Comparison of ENCODE assay signal across 8 cellular contexts in genomic region chr22:26512149-26512793, GRCh38. TPM values are rescaled to one million over a fixed set of nuclear protein-coding genes. Genes with fewer than 3 reads are reported as not detected.
A peak's percentile ranks its signal among the peaks of the same experiment; 100 is the strongest.
DNase-seq lines count a peak whose midpoint lies in the region; ATAC-seq and TF ChIP-seq lines count a peak whose summit lies in the region.

TFIP11 (minus strand) TSS chr22:26512473; CDS start chr22:26510272, 2,201 bp downstream.

- no peaks in the 10 kb centered on the region for H3K9me3 Mint-ChIP-seq in T-helper 2 cell treated with Interferon-gamma antibody and Interleukin-4, amounts not matched to agents 5 μg/mL and 100 μg/mL, for 36 hours

- peak within 1 kb of the TSS; percentile 99 for H3K4me3 Mint-ChIP-seq in T-helper 2 cell treated with Interferon-gamma antibody and Interleukin-4, amounts not matched to agents 5 μg/mL and 100 μg/mL, for 36 hours

- H3K9me3 ChIP-seq in ascending aorta = no peaks in the 10 kb centered on the region
- no peaks in the 10 kb centered on the region for H3K9me3 ChIP-seq in right atrium auricular region
- H3K9me3 ChIP-seq in psoas muscle = no peaks in the 10 kb centered on the region

- H3K4me1 ChIP-seq in ascending aorta = peaks cover 5 to 11% of the 10 kb centered on the region in 2 donors
- H3K4me1 ChIP-seq in right atrium auricular region = peaks cover 0 to 27% of the 10 kb centered on the region in 2 donors
- H3K4me1 ChIP-seq in psoas muscle = peaks cover 25% of the 10 kb centered on the region
- no peaks in the 10 kb centered on the region for H3K4me1 ChIP-seq in urinary bladder (ENCODE audit: insufficient read depth)

- 0% methylated on average over 40 of the region's 40 CpGs for WGBS in psoas muscle, 3 donors
- WGBS in urinary bladder = under 1% methylated on average over 40 of the region's 40 CpGs

- peaks cover 18% of the 10 kb centered on the region for H3K36me3 Mint-ChIP-seq in T-helper 2 cell treated with Interferon-gamma antibody and Interleukin-4, amounts not matched to agents 5 μg/mL and 100 μg/mL, for 36 hours (ENCODE audit: low read depth)

- peaks cover 27 to 29% of the 10 kb centered on the region in 2 donors for H3K36me3 ChIP-seq in ascending aorta
- H3K36me3 ChIP-seq in right atrium auricular region = peaks cover 29% of the 10 kb centered on the region
- peaks cover 11 to 36% of the 10 kb centered on the region in 2 donors for H3K36me3 ChIP-seq in psoas muscle (ENCODE audit: insufficient read depth in 1 of 2, low read depth in 1 of 2)
- H3K36me3 ChIP-seq in urinary bladder (ENCODE audit: insufficient read depth) = no peaks in the 10 kb centered on the region

- peak within 1 kb of the TSS; percentile 73 to 88 for H3K4me3 ChIP-seq in ascending aorta
- H3K4me3 ChIP-seq in right atrium auricular region = peak within 1 kb of the TSS; percentile 57 to 87
- H3K4me3 ChIP-seq in psoas muscle = peak within 1 kb of the TSS; percentile 81
- H3K4me3 ChIP-seq in urinary bladder (ENCODE audit: low read depth, low read length) = peak within 1 kb of the TSS; percentile 97

- no peaks in the 10 kb centered on the region for H3K27me3 Mint-ChIP-seq in T-helper 2 cell treated with Interferon-gamma antibody and Interleukin-4, amounts not matched to agents 5 μg/mL and 100 μg/mL, for 36 hours (ENCODE audit: low read depth)

- DNase-seq in NCI-H2029 (lab: John Stamatoyannopoulos, UW) (peak; percentile 81), ascending aorta (ENCODE audit: low spot score in 2 of 2) (peak; percentile 75 to 97), right atrium auricular region (ENCODE audit: low spot score) (peak; percentile 96), psoas muscle (peak; percentile 95 to 98)
- DNase-seq in T-helper 2 cell treated with Interferon-gamma antibody and Interleukin-4, amounts not matched to agents 5 μg/mL and 100 μg/mL, for 36 hours (ENCODE audit: low spot score) = peak; percentile 94

- peak; percentile 93 for ATAC-seq in HG02885 (IDR thresholded peaks at IDR 0.05; ENCODE audit: poor library complexity, unreplicated experiment)
- ATAC-seq in psoas muscle = peak; percentile 97 to 98 (median 97)

- peak within 1 kb of the TSS; percentile 96 for H3K27ac Mint-ChIP-seq in T-helper 2 cell treated with Interferon-gamma antibody and Interleukin-4, amounts not matched to agents 5 μg/mL and 100 μg/mL, for 36 hours

- H3K27ac ChIP-seq in ascending aorta = peak within 1 kb of the TSS; percentile 55 to 86
- H3K27ac ChIP-seq in right atrium auricular region = peak within 1 kb of the TSS; percentile 56 to 77
- peak within 1 kb of the TSS; percentile 85 for H3K27ac ChIP-seq in psoas muscle
- peak within 1 kb of the TSS; percentile 85 for H3K27ac ChIP-seq in urinary bladder (ENCODE audit: low read depth)

- TF ChIP-seq CTCF in ascending aorta (IDR thresholded peaks at IDR 0.05) = peak in 2 of 3 experiments; percentile 4
- no peak for TF ChIP-seq CTCF in right atrium auricular region (IDR thresholded peaks at IDR 0.05)
- TF ChIP-seq CTCF in psoas muscle (IDR thresholded peaks at IDR 0.05) = no peak

- H3K4me1 Mint-ChIP-seq in T-helper 2 cell treated with Interferon-gamma antibody and Interleukin-4, amounts not matched to agents 5 μg/mL and 100 μg/mL, for 36 hours (ENCODE audit: low read depth) = peaks cover 24% of the 10 kb centered on the region

- TF ChIP-seq POLR2A in GM15510 (IDR thresholded peaks at IDR 0.05; ENCODE audit: borderline replicate concordance, extremely low read depth, insufficient read length) = peak; percentile 86

- H3K27me3 ChIP-seq in ascending aorta (no peaks in the 10 kb centered on the region), right atrium auricular region (no peaks in the 10 kb centered on the region), psoas muscle (ENCODE audit: insufficient read depth in 3 of 3, low read length in 2 of 3) (no peaks in the 10 kb centered on the region)

- intact Hi-C loops in ascending aorta (cut with DNase I) (loop anchor here (1.0 to 2.0 kb wide), 2 partner anchors 29 to 77 kb away; partner anchors contain the start of genes HPS4 and SRRD), psoas muscle (cut with DNase I) (loop anchor here (5.0 kb wide), 1 partner anchor 75 kb away; no protein-coding TSS in a partner anchor)

RNA-seq across cellular contexts. Expression of gene TFIP11, which starts in this region (rescaled TPM):
- total RNA-seq in ascending aorta = 11.6 TPM
- total RNA-seq in right atrium auricular region = 10 to 100 TPM; 15.4 TPM
- 10 to 100 TPM; 29.1 to 48.6 (median 33.5) TPM for total RNA-seq in psoas muscle
- polyA plus RNA-seq in psoas muscle = 10 to 100 TPM; 28.8 to 56.1 (median 37.8) TPM
- 22.5 TPM for total RNA-seq in urinary bladder
- polyA plus RNA-seq in urinary bladder = 19.0 TPM

Comparison
In these comparisons a context has a peak if more than half of its experiments do, and no peak if none do; other contexts are left out.
1. Peak in every context shown above with its lines: DNase-seq, ATAC-seq, H3K4me3 ChIP-seq and H3K27ac ChIP-seq.
2. CTCF ChIP-seq: peak in ascending aorta (2 of 3); none in right atrium auricular region (0 of 2) and psoas muscle (single experiment).